Comparison of ENCODE assay signal across 11 cellular contexts in the genomic region with DNA sequence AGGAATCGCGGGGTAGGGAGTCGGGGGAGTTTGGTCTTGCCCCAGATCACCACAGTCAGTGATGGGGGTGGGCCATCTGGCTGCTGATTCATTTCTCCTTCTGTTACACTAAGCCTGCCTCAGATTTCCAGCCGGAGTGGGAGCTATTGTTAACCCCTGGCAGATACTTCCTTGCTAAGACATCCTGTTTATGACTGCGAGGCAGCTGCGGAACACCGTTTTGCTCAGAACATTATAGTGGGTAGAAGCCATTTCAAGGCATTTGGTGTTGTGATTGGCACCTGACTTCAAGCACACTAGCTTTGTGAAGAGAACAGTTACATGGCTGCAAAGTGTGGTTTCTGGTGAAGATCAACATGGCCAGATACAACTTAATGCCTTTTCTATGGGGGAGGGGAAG.
A peak's percentile ranks its signal among the peaks of the same experiment; 100 is the strongest.
DNase-seq lines count a peak whose midpoint lies in the region; ATAC-seq and TF ChIP-seq lines count a peak whose summit lies in the region.
"Had no signal": no experiment of that assay in that cellular context is flagged by ENCODE, and none has a peak within 500 bp of the region (broad histone marks: within the 10 kb centered on the region; RNA-seq: fewer than 3 reads in every experiment).

No MANE protein-coding gene starts in this region.

- H3K27ac ChIP-seq in heart right ventricle (peak overlapping the region in 9 of 10 donors; percentile 27 to 78 (median 56)), transverse colon (peak overlapping the region; percentile 4 to 13 (median 8)), lower lobe of right lung (no peak overlapping the region)

- POLR2A ChIA-PET in activated CD4-positive, alpha-beta T cell treated with anti-CD3 and anti-CD28 coated beads, Interleukin-2, amount 10 ng/mL, durations not matched to agents 7 days and 5 days (lab: Charles Lee) = no interaction called here

- no peak for TF ChIP-seq POLR2A in transverse colon (IDR thresholded peaks at IDR 0.05)

- 41 to 51% methylated on average over 7 of the region's 7 CpGs for WGBS in heart right ventricle, 2 donors
- WGBS in transverse colon (ENCODE audit: low coverage in 1 of 2), 2 donors = 58% methylated on average over 7 of the region's 7 CpGs; no CpG with 5 or more reads in 1 of the 2 donors

- H3K4me3 Mint-ChIP-seq in activated CD4-positive, alpha-beta T cell treated with anti-CD3 and anti-CD28 coated beads, Interleukin-2, amount 10 ng/mL, durations not matched to agents 7 days and 5 days = no peak overlapping the region

- H3K4me1 ChIP-seq in heart right ventricle (peaks cover 0 to 43% (median 24%) of the 10 kb centered on the region in 9 donors), transverse colon (peaks cover 0 to 23% (median 0%) of the 10 kb centered on the region in 4 donors), lower lobe of right lung (peaks cover 28% of the 10 kb centered on the region)

- no peak for TF ChIP-seq EP300 in transverse colon (IDR thresholded peaks at IDR 0.05; ENCODE audit: low read depth)

- peaks cover 29% of the 10 kb centered on the region for H3K36me3 Mint-ChIP-seq in activated CD4-positive, alpha-beta T cell treated with anti-CD3 and anti-CD28 coated beads, Interleukin-2, amount 10 ng/mL, durations not matched to agents 7 days and 5 days (ENCODE audit: low read depth)

- intact Hi-C loops in heart right ventricle (cut with DNase I) (loop anchor here in 1 of 10 donors (5.0 kb wide), 1 partner anchor 75 kb away; a partner anchor contains a TSS), Right ventricle myocardium inferior (cut with DNase I) (no loop called here), left ventricle myocardium superior (cut with micrococcal nuclease) (no loop called here), transverse colon (cut with DNase I; ENCODE audit: low total_unique reads) (no loop called here), lower lobe of right lung (cut with DNase I) (no loop called here)

- CTCF ChIA-PET in activated CD4-positive, alpha-beta T cell treated with anti-CD3 and anti-CD28 coated beads, Interleukin-2, amount 10 ng/mL, durations not matched to agents 7 days and 5 days (lab: Charles Lee) = interaction anchor here (0.9 to 3.0 kb wide), 4 partner anchors 10 to 74 kb away, joined by 3 to 10 read pairs (median 4); a partner anchor contains a TSS

- peak overlapping the region; percentile 80 for H3K27ac Mint-ChIP-seq in activated CD4-positive, alpha-beta T cell treated with anti-CD3 and anti-CD28 coated beads, Interleukin-2, amount 10 ng/mL, durations not matched to agents 7 days and 5 days

- H3K4me3 ChIP-seq in heart right ventricle (no peak overlapping the region), transverse colon (no peak overlapping the region), lower lobe of right lung (no peak overlapping the region)
- H3K4me3 ChIP-seq: Peyer's patch had no signal

- H3K27me3 ChIP-seq in heart right ventricle = no peaks in the 10 kb centered on the region
- no peaks in the 10 kb centered on the region for H3K27me3 ChIP-seq in transverse colon
- no peaks in the 10 kb centered on the region for H3K27me3 ChIP-seq in lower lobe of right lung (ENCODE audit: low read depth)
- H3K27me3 ChIP-seq: Peyer's patch had no signal

- peak in 1 of 2 donors; percentile 50 for DNase-seq in heart right ventricle
- DNase-seq in Right ventricle myocardium inferior (ENCODE audit: missing footprints) = no peak
- DNase-seq in activated CD4-positive, alpha-beta T cell treated with anti-CD3 and anti-CD28 coated beads, Interleukin-2, amount 10 ng/mL, durations not matched to agents 7 days and 5 days = peak; percentile 52
- DNase-seq in left ventricle myocardium superior = no peak
- no peak for DNase-seq in transverse colon
- DNase-seq in lower lobe of right lung = no peak
- DNase-seq: AML-193, hippocampal formation had no signal

- in situ Hi-C loops in transverse colon (cut with MboI; ENCODE audit: low pct_ligation_motif_present in 1 of 4, low pct_unique_long_range_greater_than_20kb in 1 of 4, low sequenced_read_pairs in 3 of 4) = no loop called here

- no peaks in the 10 kb centered on the region for H3K9me3 Mint-ChIP-seq in activated CD4-positive, alpha-beta T cell treated with anti-CD3 and anti-CD28 coated beads, Interleukin-2, amount 10 ng/mL, durations not matched to agents 7 days and 5 days

- peaks cover 52% of the 10 kb centered on the region for H3K4me1 Mint-ChIP-seq in activated CD4-positive, alpha-beta T cell treated with anti-CD3 and anti-CD28 coated beads, Interleukin-2, amount 10 ng/mL, durations not matched to agents 7 days and 5 days

- ATAC-seq in heart right ventricle (peak; percentile 37 to 88 (median 79)), Right ventricle myocardium inferior (no peak), left ventricle myocardium superior (peak; percentile 41), HG03280 (IDR thresholded peaks at IDR 0.05; ENCODE audit: unreplicated experiment) (no peak), GM18909 (IDR thresholded peaks at IDR 0.05; ENCODE audit: poor library complexity, unreplicated experiment) (no peak), lower lobe of right lung (no peak)

- no peaks in the 10 kb centered on the region for H3K27me3 Mint-ChIP-seq in activated CD4-positive, alpha-beta T cell treated with anti-CD3 and anti-CD28 coated beads, Interleukin-2, amount 10 ng/mL, durations not matched to agents 7 days and 5 days

- TF ChIP-seq CTCF in heart right ventricle (IDR thresholded peaks at IDR 0.05) (no peak), transverse colon (IDR thresholded peaks at IDR 0.05) (no peak), lower lobe of right lung (IDR thresholded peaks at IDR 0.05) (no peak)

- H3K9me3 ChIP-seq in heart right ventricle = no peaks in the 10 kb centered on the region
- no peaks in the 10 kb centered on the region for H3K9me3 ChIP-seq in transverse colon
- no peaks in the 10 kb centered on the region for H3K9me3 ChIP-seq in lower lobe of right lung
- H3K9me3 ChIP-seq: Peyer's patch had no signal

- H3K36me3 ChIP-seq in heart right ventricle (peaks cover 0 to 40% (median 12%) of the 10 kb centered on the region in 9 donors), transverse colon (peaks cover 0 to 45% (median 16%) of the 10 kb centered on the region in 4 donors), lower lobe of right lung (peaks cover 20% of the 10 kb centered on the region)

Comparison
In these comparisons a context has a peak if more than half of its experiments do, and no peak if none do; other contexts are left out.
1. ATAC-seq: peak in heart right ventricle (8 of 8) and left ventricle myocardium superior (single experiment); none in Right ventricle myocardium inferior (single experiment), HG03280 (single experiment), GM18909 (single experiment) and lower lobe of right lung (0 of 2).